1 cellular context compared by ENCODE assay signal in the genomic region with DNA sequence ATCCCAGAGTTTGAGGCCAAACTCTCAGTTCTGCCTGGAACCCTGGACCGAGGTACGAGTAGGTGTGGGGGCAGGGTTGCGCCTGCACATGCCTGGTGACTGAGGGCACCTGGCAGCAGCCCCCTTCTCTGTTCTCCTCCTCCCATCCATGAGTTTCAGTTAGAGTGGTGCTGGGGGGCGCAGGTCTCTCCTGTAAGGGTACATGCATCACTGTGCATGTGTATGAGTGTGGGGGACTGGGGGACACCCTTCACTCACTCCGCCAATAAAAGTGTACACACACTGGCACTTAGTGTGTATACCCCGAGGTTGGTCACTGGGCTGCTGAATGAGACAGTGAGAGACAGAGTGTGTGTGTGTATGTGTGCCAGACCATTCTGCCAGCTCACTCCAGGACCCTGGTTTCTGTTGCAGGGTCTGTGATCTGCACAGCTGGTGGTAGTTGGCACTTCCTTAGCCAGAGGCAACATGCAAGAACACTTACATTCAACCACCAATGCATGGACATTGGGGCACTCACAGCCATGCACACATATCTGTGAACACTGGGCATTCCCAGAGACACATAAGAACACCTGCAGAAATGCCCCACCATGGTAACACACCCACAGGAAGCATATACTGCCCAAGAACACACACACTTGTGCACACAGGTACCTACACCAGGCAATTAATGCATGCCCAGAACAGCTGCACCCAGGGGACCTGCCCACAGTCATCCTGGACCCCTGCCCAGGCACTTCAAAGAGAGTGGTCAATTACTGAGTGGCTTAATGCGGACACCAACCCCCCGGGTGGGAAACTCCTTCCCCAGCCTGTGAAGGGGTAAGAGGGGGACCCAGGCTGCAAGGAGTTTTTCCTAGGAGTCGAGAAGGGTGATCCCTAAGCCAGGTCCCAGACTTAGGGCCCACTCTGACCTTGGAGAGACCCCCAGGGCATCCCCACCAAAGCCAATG.
TF ChIP-seq lines count a peak whose summit lies in the region.

No MANE protein-coding gene starts in this region.

TF ChIP-seq in HCT116, 20 proteins besides CTCF, POLR2A, EP300 and RAD21:
- TF ChIP-seq SIN3A (IDR thresholded peaks at IDR 0.05; ENCODE audit: low read depth) (no peak), EGR1 (IDR thresholded peaks at IDR 0.05; ENCODE audit: low read depth) (no peak), CBX3 (IDR thresholded peaks at IDR 0.05; ENCODE audit: low read depth) (no peak), SP1 (IDR thresholded peaks at IDR 0.05; ENCODE audit: low read depth) (no peak), TCF7L2 (IDR thresholded peaks at IDR 0.05; ENCODE audit: borderline replicate concordance, extremely low read depth, insufficient read depth, insufficient read length) (no peak), CEBPB (IDR thresholded peaks at IDR 0.05; ENCODE audit: low read depth) (no peak), ZNF274 (IDR thresholded peaks at IDR 0.05; ENCODE audit: low read depth, low read length) (no peak), EZH2phosphoT487 (IDR thresholded peaks at IDR 0.05; ENCODE audit: borderline replicate concordance) (no peak), JUND (IDR thresholded peaks at IDR 0.05) (no peak), FOSL1 (IDR thresholded peaks at IDR 0.05; ENCODE audit: low read depth) (no peak), EZH2 (IDR thresholded peaks at IDR 0.05) (no peak), YY1 (IDR thresholded peaks at IDR 0.05; ENCODE audit: extremely low read depth, insufficient replicate concordance, low read depth, low read length) (no peak)
- TF ChIP-seq, protein P1, sequence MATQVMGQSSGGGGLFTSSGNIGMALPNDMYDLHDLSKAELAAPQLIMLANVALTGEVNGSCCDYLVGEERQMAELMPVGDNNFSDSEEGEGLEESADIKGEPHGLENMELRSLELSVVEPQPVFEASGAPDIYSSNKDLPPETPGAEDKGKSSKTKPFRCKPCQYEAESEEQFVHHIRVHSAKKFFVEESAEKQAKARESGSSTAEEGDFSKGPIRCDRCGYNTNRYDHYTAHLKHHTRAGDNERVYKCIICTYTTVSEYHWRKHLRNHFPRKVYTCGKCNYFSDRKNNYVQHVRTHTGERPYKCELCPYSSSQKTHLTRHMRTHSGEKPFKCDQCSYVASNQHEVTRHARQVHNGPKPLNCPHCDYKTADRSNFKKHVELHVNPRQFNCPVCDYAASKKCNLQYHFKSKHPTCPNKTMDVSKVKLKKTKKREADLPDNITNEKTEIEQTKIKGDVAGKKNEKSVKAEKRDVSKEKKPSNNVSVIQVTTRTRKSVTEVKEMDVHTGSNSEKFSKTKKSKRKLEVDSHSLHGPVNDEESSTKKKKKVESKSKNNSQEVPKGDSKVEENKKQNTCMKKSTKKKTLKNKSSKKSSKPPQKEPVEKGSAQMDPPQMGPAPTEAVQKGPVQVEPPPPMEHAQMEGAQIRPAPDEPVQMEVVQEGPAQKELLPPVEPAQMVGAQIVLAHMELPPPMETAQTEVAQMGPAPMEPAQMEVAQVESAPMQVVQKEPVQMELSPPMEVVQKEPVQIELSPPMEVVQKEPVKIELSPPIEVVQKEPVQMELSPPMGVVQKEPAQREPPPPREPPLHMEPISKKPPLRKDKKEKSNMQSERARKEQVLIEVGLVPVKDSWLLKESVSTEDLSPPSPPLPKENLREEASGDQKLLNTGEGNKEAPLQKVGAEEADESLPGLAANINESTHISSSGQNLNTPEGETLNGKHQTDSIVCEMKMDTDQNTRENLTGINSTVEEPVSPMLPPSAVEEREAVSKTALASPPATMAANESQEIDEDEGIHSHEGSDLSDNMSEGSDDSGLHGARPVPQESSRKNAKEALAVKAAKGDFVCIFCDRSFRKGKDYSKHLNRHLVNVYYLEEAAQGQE (IDR thresholded peaks at IDR 0.05; ENCODE audit: low read depth): no peak
- TF ChIP-seq, protein P2, sequence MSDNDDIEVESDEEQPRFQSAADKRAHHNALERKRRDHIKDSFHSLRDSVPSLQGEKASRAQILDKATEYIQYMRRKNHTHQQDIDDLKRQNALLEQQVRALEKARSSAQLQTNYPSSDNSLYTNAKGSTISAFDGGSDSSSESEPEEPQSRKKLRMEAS (IDR thresholded peaks at IDR 0.05): no peak
- TF ChIP-seq, protein P3, sequence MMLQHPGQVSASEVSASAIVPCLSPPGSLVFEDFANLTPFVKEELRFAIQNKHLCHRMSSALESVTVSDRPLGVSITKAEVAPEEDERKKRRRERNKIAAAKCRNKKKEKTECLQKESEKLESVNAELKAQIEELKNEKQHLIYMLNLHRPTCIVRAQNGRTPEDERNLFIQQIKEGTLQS (IDR thresholded peaks at IDR 0.05): no peak
- TF ChIP-seq, protein P4, sequence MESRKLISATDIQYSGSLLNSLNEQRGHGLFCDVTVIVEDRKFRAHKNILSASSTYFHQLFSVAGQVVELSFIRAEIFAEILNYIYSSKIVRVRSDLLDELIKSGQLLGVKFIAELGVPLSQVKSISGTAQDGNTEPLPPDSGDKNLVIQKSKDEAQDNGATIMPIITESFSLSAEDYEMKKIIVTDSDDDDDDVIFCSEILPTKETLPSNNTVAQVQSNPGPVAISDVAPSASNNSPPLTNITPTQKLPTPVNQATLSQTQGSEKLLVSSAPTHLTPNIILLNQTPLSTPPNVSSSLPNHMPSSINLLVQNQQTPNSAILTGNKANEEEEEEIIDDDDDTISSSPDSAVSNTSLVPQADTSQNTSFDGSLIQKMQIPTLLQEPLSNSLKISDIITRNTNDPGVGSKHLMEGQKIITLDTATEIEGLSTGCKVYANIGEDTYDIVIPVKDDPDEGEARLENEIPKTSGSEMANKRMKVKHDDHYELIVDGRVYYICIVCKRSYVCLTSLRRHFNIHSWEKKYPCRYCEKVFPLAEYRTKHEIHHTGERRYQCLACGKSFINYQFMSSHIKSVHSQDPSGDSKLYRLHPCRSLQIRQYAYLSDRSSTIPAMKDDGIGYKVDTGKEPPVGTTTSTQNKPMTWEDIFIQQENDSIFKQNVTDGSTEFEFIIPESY (IDR thresholded peaks at IDR 0.05; ENCODE audit: extremely low read depth, insufficient replicate concordance, low read length): no peak
